1 cellular context compared by ENCODE assay signal in the genomic region with DNA sequence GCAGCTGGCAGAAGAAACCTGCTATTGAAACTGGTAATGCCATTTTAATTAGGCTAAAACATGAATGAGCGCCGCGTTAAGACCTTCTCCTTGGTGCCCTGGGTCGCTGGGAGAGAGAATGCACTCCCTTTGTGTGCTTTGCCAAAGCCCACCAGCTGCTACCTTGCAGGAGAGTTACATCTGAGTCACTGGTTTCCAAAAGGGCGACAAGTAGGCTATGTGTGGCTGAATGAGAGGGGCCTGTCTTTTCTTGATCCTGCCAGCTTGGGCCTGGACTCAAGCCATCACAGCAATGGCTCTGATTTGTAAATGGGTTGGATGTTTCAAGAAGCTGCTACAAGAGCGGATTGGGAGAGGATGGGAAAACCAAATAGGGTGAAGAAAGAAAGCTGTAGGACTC.
TF ChIP-seq lines count a peak whose summit lies in the region.

No MANE protein-coding gene starts in this region.

TF ChIP-seq in SK-N-SH, 30 proteins besides CTCF, POLR2A, EP300 and RAD21 (continued from another document):
- TF ChIP-seq, protein P1, sequence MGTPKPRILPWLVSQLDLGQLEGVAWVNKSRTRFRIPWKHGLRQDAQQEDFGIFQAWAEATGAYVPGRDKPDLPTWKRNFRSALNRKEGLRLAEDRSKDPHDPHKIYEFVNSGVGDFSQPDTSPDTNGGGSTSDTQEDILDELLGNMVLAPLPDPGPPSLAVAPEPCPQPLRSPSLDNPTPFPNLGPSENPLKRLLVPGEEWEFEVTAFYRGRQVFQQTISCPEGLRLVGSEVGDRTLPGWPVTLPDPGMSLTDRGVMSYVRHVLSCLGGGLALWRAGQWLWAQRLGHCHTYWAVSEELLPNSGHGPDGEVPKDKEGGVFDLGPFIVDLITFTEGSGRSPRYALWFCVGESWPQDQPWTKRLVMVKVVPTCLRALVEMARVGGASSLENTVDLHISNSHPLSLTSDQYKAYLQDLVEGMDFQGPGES (IDR thresholded peaks at IDR 0.05; ENCODE audit: low read depth, low read length): no peak
- TF ChIP-seq YY1 (IDR thresholded peaks at IDR 0.05; ENCODE audit: low read depth): no peak
- no peak for TF ChIP-seq RCOR1 (IDR thresholded peaks at IDR 0.05; ENCODE audit: low read length)
- TF ChIP-seq TEAD4 (IDR thresholded peaks at IDR 0.05; ENCODE audit: borderline replicate concordance, insufficient read depth): no peak
- TF ChIP-seq, protein P2, sequence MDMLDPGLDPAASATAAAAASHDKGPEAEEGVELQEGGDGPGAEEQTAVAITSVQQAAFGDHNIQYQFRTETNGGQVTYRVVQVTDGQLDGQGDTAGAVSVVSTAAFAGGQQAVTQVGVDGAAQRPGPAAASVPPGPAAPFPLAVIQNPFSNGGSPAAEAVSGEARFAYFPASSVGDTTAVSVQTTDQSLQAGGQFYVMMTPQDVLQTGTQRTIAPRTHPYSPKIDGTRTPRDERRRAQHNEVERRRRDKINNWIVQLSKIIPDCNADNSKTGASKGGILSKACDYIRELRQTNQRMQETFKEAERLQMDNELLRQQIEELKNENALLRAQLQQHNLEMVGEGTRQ (IDR thresholded peaks at IDR 0.05; ENCODE audit: borderline replicate concordance, low read depth, low read length): no peak
- no peak for TF ChIP-seq TCF12 (IDR thresholded peaks at IDR 0.05)
- TF ChIP-seq GATA2 (CRISPR knock-in tag; IDR thresholded peaks at IDR 0.05): no peak
